1 cellular context compared by ENCODE assay signal in the genomic region with DNA sequence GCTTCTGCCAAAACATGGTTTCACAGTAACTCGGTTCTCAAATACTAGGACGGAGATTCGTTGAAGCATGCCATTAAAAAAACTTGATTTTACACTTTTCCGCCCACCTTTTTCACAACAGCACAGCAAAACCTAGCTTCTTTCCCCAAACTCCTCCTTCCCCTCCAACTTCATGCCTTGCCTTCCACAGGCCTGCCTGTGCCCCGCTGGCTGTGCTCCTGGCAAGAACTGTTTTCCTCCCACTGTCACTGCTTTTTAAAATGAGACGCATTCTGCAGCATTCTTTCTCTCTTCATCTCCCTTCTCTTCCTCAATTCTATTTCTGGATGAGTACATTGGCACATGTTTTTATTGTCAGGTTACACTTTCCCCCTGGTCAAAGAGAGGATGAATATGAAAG.
TF ChIP-seq lines count a peak whose summit lies in the region.

No MANE protein-coding gene starts in this region.

TF ChIP-seq in GM23338, 12 proteins besides CTCF, POLR2A, EP300 and RAD21 (continued from another document):
- no peak for TF ChIP-seq ZNF462 (CRISPR knock-in tag; IDR thresholded peaks at IDR 0.05)
- TF ChIP-seq NANOG (IDR thresholded peaks at IDR 0.05; ENCODE audit: borderline replicate concordance): no peak
- no peak for TF ChIP-seq JUNB (IDR thresholded peaks at IDR 0.05; ENCODE audit: unreplicated experiment)
- no peak for TF ChIP-seq POLR2AphosphoS5 (IDR thresholded peaks at IDR 0.05; ENCODE audit: low read depth)
- TF ChIP-seq STAT1 (IDR thresholded peaks at IDR 0.05; ENCODE audit: unreplicated experiment): no peak
- TF ChIP-seq EZH2 (IDR thresholded peaks at IDR 0.05; ENCODE audit: low read depth, unreplicated experiment): no peak
- no peak for TF ChIP-seq EZH2phosphoT487 (IDR thresholded peaks at IDR 0.05; ENCODE audit: unreplicated experiment)
- no peak for TF ChIP-seq ZNF331 (CRISPR knock-in tag; IDR thresholded peaks at IDR 0.05; ENCODE audit: low read depth)
- TF ChIP-seq, protein P1, sequence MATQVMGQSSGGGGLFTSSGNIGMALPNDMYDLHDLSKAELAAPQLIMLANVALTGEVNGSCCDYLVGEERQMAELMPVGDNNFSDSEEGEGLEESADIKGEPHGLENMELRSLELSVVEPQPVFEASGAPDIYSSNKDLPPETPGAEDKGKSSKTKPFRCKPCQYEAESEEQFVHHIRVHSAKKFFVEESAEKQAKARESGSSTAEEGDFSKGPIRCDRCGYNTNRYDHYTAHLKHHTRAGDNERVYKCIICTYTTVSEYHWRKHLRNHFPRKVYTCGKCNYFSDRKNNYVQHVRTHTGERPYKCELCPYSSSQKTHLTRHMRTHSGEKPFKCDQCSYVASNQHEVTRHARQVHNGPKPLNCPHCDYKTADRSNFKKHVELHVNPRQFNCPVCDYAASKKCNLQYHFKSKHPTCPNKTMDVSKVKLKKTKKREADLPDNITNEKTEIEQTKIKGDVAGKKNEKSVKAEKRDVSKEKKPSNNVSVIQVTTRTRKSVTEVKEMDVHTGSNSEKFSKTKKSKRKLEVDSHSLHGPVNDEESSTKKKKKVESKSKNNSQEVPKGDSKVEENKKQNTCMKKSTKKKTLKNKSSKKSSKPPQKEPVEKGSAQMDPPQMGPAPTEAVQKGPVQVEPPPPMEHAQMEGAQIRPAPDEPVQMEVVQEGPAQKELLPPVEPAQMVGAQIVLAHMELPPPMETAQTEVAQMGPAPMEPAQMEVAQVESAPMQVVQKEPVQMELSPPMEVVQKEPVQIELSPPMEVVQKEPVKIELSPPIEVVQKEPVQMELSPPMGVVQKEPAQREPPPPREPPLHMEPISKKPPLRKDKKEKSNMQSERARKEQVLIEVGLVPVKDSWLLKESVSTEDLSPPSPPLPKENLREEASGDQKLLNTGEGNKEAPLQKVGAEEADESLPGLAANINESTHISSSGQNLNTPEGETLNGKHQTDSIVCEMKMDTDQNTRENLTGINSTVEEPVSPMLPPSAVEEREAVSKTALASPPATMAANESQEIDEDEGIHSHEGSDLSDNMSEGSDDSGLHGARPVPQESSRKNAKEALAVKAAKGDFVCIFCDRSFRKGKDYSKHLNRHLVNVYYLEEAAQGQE (IDR thresholded peaks at IDR 0.05; ENCODE audit: unreplicated experiment): no peak
- TF ChIP-seq CREB1 (CRISPR knock-in tag; IDR thresholded peaks at IDR 0.05; ENCODE audit: low read depth): no peak
- TF ChIP-seq ZNF114 (CRISPR knock-in tag; IDR thresholded peaks at IDR 0.05): no peak
